Comparison of ENCODE assay signal across 8 cellular contexts in the genomic region with DNA sequence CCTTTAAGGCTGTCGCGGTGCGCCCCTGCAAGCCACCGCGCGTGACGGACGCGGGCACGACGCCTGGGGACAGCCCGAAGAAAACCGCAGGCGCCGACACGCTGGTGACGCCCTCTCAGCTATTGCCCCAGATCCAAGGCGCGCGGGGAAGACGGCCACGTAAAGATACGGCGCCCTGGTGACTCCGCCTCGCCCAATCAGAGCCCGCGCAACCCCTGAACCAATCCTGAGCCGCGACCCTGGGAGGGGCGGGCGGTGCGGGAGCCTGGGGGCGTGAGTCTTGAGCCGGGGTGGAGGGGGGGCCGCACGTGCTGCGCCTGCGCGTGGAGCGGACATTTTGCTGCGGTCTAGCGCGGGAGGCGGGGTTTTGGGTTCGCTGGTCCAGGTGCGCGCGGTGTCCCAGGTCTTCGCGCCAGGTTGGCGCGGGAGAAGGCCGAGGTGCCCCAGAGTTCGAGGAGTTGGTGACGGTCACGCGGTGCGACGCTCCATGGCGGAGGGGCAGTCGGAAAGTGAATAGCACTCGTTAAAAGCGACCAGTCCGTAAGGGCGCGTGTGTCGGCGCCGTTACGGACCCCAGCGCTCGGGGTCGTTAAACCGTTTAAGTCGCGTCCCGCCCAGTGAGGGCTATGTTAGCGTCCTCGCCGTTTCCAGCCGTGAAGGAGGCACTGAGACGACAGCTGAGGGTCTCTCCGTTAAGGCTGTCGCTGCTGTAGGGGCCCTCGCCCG. TPM values are rescaled to one million over a fixed set of nuclear protein-coding genes. Genes with fewer than 3 reads are reported as not detected.
A peak's percentile ranks its signal among the peaks of the same experiment; 100 is the strongest.
DNase-seq lines count a peak whose midpoint lies in the region; ATAC-seq and TF ChIP-seq lines count a peak whose summit lies in the region.

No MANE protein-coding gene starts in this region.

- ATAC-seq in HG02623 (IDR thresholded peaks at IDR 0.05; ENCODE audit: unreplicated experiment) (peak; percentile 98), SK-N-SH treated with all-trans-retinoic acid at 6 μM for 48 hours (peak; percentile 100)

- H3K4me3 Mint-ChIP-seq in activated naive CD8-positive, alpha-beta T cell treated with anti-CD3 and anti-CD28 coated beads for 36 hours = peak overlapping the region; percentile 90
- H3K4me3 Mint-ChIP-seq in osteocyte (ENCODE audit: unreplicated experiment) = peak overlapping the region; percentile 92

- TF ChIP-seq CTCF in GM10266 (IDR thresholded peaks at IDR 0.05; ENCODE audit: control insufficient read depth, insufficient read depth, low read depth, missing control alignments) = no peak
- no peak for TF ChIP-seq CTCF in osteocyte (IDR thresholded peaks at IDR 0.05)

- H3K27ac Mint-ChIP-seq in activated naive CD8-positive, alpha-beta T cell treated with anti-CD3 and anti-CD28 coated beads for 36 hours = peak overlapping the region; percentile 96
- H3K27ac Mint-ChIP-seq in osteocyte (ENCODE audit: unreplicated experiment) = peak overlapping the region; percentile 97

- no peaks in the 10 kb centered on the region for H3K9me3 Mint-ChIP-seq in activated naive CD8-positive, alpha-beta T cell treated with anti-CD3 and anti-CD28 coated beads for 36 hours
- H3K9me3 Mint-ChIP-seq in osteocyte (ENCODE audit: unreplicated experiment) = no peaks in the 10 kb centered on the region

- H3K4me3 ChIP-seq in thymus (ENCODE audit: low read length) = peak overlapping the region; percentile 84

- no peaks in the 10 kb centered on the region for H3K36me3 ChIP-seq in thymus (ENCODE audit: control insufficient read depth, insufficient read depth)

- no peaks in the 10 kb centered on the region for H3K27me3 Mint-ChIP-seq in activated naive CD8-positive, alpha-beta T cell treated with anti-CD3 and anti-CD28 coated beads for 36 hours
- no peaks in the 10 kb centered on the region for H3K27me3 Mint-ChIP-seq in osteocyte (ENCODE audit: unreplicated experiment)

- peaks cover 14% of the 10 kb centered on the region for H3K4me1 Mint-ChIP-seq in activated naive CD8-positive, alpha-beta T cell treated with anti-CD3 and anti-CD28 coated beads for 36 hours
- peaks cover 13% of the 10 kb centered on the region for H3K4me1 Mint-ChIP-seq in osteocyte (ENCODE audit: unreplicated experiment)

- intact Hi-C loops in head of caudate nucleus (cut with DNase I) = loop anchor here (2.0 to 5.0 kb wide), 2 partner anchors 50 to 88 kb away; partner anchors contain the start of gene NCL

- no peaks in the 10 kb centered on the region for H3K27me3 ChIP-seq in thymus (ENCODE audit: control insufficient read depth, insufficient read depth)

- DNase-seq in GM10266 (ENCODE audit: extremely low spot score) (peak; percentile 99), NCI-H1092 treated with DMSO at 0.1 percent for 48 hours (lab: John Stamatoyannopoulos, UW) (peak; percentile 94), head of caudate nucleus (peak; percentile 97 to 99 (median 98)), osteocyte (ENCODE audit: extremely low spot score, unreplicated experiment) (peak; percentile 99)
- peak; percentile 99 for DNase-seq in activated naive CD8-positive, alpha-beta T cell treated with anti-CD3 and anti-CD28 coated beads for 36 hours

- H3K4me1 ChIP-seq in thymus (ENCODE audit: control insufficient read depth, insufficient read depth, low read length) = peaks cover 5% of the 10 kb centered on the region

- H3K36me3 Mint-ChIP-seq in activated naive CD8-positive, alpha-beta T cell treated with anti-CD3 and anti-CD28 coated beads for 36 hours = peaks cover 7% of the 10 kb centered on the region
- H3K36me3 Mint-ChIP-seq in osteocyte (ENCODE audit: unreplicated experiment) = no peaks in the 10 kb centered on the region

- H3K27ac ChIP-seq in thymus (ENCODE audit: low read depth) = peak overlapping the region; percentile 81

- WGBS in thymus = 3% methylated on average over 87 of the region's 87 CpGs

- no peaks in the 10 kb centered on the region for H3K9me3 ChIP-seq in thymus (ENCODE audit: control insufficient read depth)

TF ChIP-seq in SK-N-SH treated with all-trans-retinoic acid at 6 μM for 48 hours, 23 proteins besides CTCF, POLR2A, EP300 and RAD21:
- TF ChIP-seq ZNF565 (CRISPR knock-in tag; conservative IDR thresholded peaks at IDR 0.05; ENCODE audit: low read depth) (no peak), BACH2 (CRISPR knock-in tag; IDR thresholded peaks at IDR 0.05; ENCODE audit: borderline replicate concordance) (no peak), PATZ1 (CRISPR knock-in tag; IDR thresholded peaks at IDR 0.05; ENCODE audit: borderline replicate concordance) (no peak), ESRRG (CRISPR knock-in tag; IDR thresholded peaks at IDR 0.05) (no peak)
- TF ChIP-seq, protein P1, sequence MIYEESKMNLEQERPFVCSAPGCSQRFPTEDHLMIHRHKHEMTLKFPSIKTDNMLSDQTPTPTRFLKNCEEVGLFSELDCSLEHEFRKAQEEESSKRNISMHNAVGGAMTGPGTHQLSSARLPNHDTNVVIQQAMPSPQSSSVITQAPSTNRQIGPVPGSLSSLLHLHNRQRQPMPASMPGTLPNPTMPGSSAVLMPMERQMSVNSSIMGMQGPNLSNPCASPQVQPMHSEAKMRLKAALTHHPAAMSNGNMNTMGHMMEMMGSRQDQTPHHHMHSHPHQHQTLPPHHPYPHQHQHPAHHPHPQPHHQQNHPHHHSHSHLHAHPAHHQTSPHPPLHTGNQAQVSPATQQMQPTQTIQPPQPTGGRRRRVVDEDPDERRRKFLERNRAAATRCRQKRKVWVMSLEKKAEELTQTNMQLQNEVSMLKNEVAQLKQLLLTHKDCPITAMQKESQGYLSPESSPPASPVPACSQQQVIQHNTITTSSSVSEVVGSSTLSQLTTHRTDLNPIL (CRISPR knock-in tag; IDR thresholded peaks at IDR 0.05; ENCODE audit: low read depth) = no peak

RNA-seq across cellular contexts. Expression of gene NMUR1, which starts 15.9 kb away (rescaled TPM):
- not detected for total RNA-seq in activated naive CD8-positive, alpha-beta T cell treated with anti-CD3 and anti-CD28 coated beads for 36 hours
- total RNA-seq in osteocyte = not detected in 2 replicates
- 0.11 TPM for polyA plus RNA-seq in thymus

RNA-seq across cellular contexts. Expression of gene NCL, which starts 50.1 kb away (rescaled TPM):
- total RNA-seq in activated naive CD8-positive, alpha-beta T cell treated with anti-CD3 and anti-CD28 coated beads for 36 hours = 1,000 to 10,000 TPM; 2,049 to 2,118 TPM
- total RNA-seq in osteocyte = 407 and 421 TPM in 2 replicates
- 177 TPM for polyA plus RNA-seq in thymus

Comparison
In these comparisons a context has a peak if more than half of its experiments do, and no peak if none do; other contexts are left out.
1. Peak in every context shown above with its lines: DNase-seq, ATAC-seq, H3K4me3 ChIP-seq and H3K27ac ChIP-seq.